In the genomic region with DNA sequence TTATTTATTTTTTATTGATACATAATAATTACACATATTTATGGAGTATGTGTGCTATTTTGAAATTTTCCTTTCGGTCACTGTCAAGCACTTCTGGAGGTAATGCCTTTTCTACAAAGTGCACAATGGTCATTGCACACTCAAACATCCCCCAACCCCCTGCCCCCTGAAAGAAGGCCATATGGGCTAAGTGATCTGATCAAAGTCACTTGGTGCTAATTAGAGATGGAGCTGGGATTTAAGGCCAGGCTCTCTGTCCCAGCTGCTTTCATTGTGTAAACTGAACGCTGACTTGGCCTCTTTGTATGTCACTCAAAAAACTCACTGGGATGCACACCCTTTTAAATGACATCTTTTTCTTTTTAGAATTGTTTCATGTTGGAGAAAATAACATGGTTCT, we compare ENCODE assay signal across 21 cellular contexts.
"Had no signal": no experiment of that assay in that cellular context is flagged by ENCODE, and none has a peak within 500 bp of the region (broad histone marks: within the 10 kb centered on the region; RNA-seq: fewer than 3 reads in every experiment).

No MANE protein-coding gene starts in this region.

- H3K27ac ChIP-seq: coronary artery, epithelial cell of prostate, heart right ventricle, prostate gland, thoracic aorta, vagina had no signal

- H3K4me1 ChIP-seq: heart right ventricle, prostate gland had no signal

- H3K27me3 Mint-ChIP-seq: activated CD4-positive, alpha-beta memory T cell treated with anti-CD3 and anti-CD28 coated beads, Interleukin-2, amount 10 ng/mL, durations not matched to agents 7 days and 5 days had no signal

- H3K27ac Mint-ChIP-seq: activated CD4-positive, alpha-beta memory T cell treated with anti-CD3 and anti-CD28 coated beads, Interleukin-2, amount 10 ng/mL, durations not matched to agents 7 days and 5 days; activated CD4-positive, alpha-beta T cell treated with anti-CD3 and anti-CD28 coated beads, Interleukin-2, amount 10 ng/mL, durations not matched to agents 24 days and 14 days; activated naive CD4-positive, alpha-beta T cell treated with anti-CD3 and anti-CD28 coated beads for 36 hours; activated naive CD8-positive, alpha-beta T cell treated with anti-CD3 and anti-CD28 coated beads, Interleukin-2, amount 10 ng/mL, durations not matched to agents 7 days and 5 days; activated T-cell treated with anti-CD3 and anti-CD28 coated beads, Interleukin-2, amount 50 U/mL, for 72 hours; memory B cell; naive B cell; type B pancreatic cell had no signal

- H3K4me3 Mint-ChIP-seq: activated CD4-positive, alpha-beta memory T cell treated with anti-CD3 and anti-CD28 coated beads, Interleukin-2, amount 10 ng/mL, durations not matched to agents 7 days and 5 days; activated CD4-positive, alpha-beta T cell treated with anti-CD3 and anti-CD28 coated beads, Interleukin-2, amount 10 ng/mL, durations not matched to agents 24 days and 14 days; activated naive CD4-positive, alpha-beta T cell treated with anti-CD3 and anti-CD28 coated beads for 36 hours; activated naive CD8-positive, alpha-beta T cell treated with anti-CD3 and anti-CD28 coated beads, Interleukin-2, amount 10 ng/mL, durations not matched to agents 7 days and 5 days; activated T-cell treated with anti-CD3 and anti-CD28 coated beads, Interleukin-2, amount 50 U/mL, for 72 hours; memory B cell; naive B cell; type B pancreatic cell had no signal

- DNase-seq: activated CD4-positive, alpha-beta memory T cell treated with anti-CD3 and anti-CD28 coated beads, Interleukin-2, amount 10 ng/mL, durations not matched to agents 7 days and 5 days; activated CD4-positive, alpha-beta T cell treated with anti-CD3 and anti-CD28 coated beads, Interleukin-2, amount 10 ng/mL, durations not matched to agents 24 days and 14 days; activated effector memory CD4-positive, alpha-beta T cell treated with Interleukin-2 at 50 U/mL for 16 hours; activated naive CD4-positive, alpha-beta T cell treated with anti-CD3 and anti-CD28 coated beads for 36 hours; activated naive CD8-positive, alpha-beta T cell treated with anti-CD3 and anti-CD28 coated beads, Interleukin-2, amount 10 ng/mL, durations not matched to agents 7 days and 5 days; activated T-cell treated with anti-CD3 and anti-CD28 coated beads, Interleukin-2, amount 50 U/mL, for 72 hours; amniotic stem cell; cerebellar nuclear complex; heart right ventricle; islet precursor cell; left colon; naive B cell; stimulated activated CD4-positive, alpha-beta T cell treated with anti-CD3 and anti-CD28 coated beads, Interleukin-4, amount 100 ng/mL, for 1 hour; stimulated activated naive CD4-positive, alpha-beta T cell treated with Interleukin-2 at 50 U/mL for 16 hours had no signal

- H3K9me3 ChIP-seq: heart right ventricle, prostate gland, thoracic aorta, vagina had no signal

- H3K9me3 Mint-ChIP-seq: activated CD4-positive, alpha-beta memory T cell treated with anti-CD3 and anti-CD28 coated beads, Interleukin-2, amount 10 ng/mL, durations not matched to agents 7 days and 5 days; activated CD4-positive, alpha-beta T cell treated with anti-CD3 and anti-CD28 coated beads, Interleukin-2, amount 10 ng/mL, durations not matched to agents 24 days and 14 days; activated naive CD4-positive, alpha-beta T cell treated with anti-CD3 and anti-CD28 coated beads for 36 hours; activated naive CD8-positive, alpha-beta T cell treated with anti-CD3 and anti-CD28 coated beads, Interleukin-2, amount 10 ng/mL, durations not matched to agents 7 days and 5 days; activated T-cell treated with anti-CD3 and anti-CD28 coated beads, Interleukin-2, amount 50 U/mL, for 72 hours; memory B cell; type B pancreatic cell had no signal

- H3K36me3 ChIP-seq: heart right ventricle, prostate gland, thoracic aorta, vagina had no signal

- H3K27me3 ChIP-seq: vagina had no signal

- H3K36me3 Mint-ChIP-seq: activated naive CD8-positive, alpha-beta T cell treated with anti-CD3 and anti-CD28 coated beads, Interleukin-2, amount 10 ng/mL, durations not matched to agents 7 days and 5 days; memory B cell; naive B cell; type B pancreatic cell had no signal

- H3K4me3 ChIP-seq: coronary artery, heart right ventricle, prostate gland, thoracic aorta, vagina had no signal

- H3K4me1 Mint-ChIP-seq: activated CD4-positive, alpha-beta memory T cell treated with anti-CD3 and anti-CD28 coated beads, Interleukin-2, amount 10 ng/mL, durations not matched to agents 7 days and 5 days; activated CD4-positive, alpha-beta T cell treated with anti-CD3 and anti-CD28 coated beads, Interleukin-2, amount 10 ng/mL, durations not matched to agents 24 days and 14 days; activated naive CD8-positive, alpha-beta T cell treated with anti-CD3 and anti-CD28 coated beads, Interleukin-2, amount 10 ng/mL, durations not matched to agents 7 days and 5 days; memory B cell; naive B cell had no signal
